ENCODE assay signal across 27 cellular contexts in the genomic region with DNA sequence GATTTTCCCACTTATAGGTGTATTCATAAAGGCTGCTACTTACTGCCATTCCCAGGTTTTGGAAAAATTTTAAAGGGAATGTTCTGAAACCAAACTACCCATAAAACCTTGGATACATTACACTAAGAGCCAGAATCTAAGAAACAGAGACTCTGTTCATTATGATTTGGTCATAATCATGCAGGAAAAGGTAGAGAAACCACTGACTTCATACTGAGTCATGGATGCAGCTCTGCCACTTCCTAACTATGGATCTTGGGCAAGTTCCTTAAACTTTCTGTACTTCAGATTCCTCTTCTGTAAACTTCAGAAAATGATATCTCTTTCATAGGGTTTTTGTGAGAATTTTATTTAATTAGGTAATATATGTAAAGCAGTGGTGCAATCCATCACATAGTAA.
A peak's percentile ranks its signal among the peaks of the same experiment; 100 is the strongest.
DNase-seq lines count a peak whose midpoint lies in the region; ATAC-seq, FAIRE-seq and TF ChIP-seq lines count a peak whose summit lies in the region.
"Had no signal": no experiment of that assay in that cellular context is flagged by ENCODE, and none has a peak within 500 bp of the region (broad histone marks: within the 10 kb centered on the region; RNA-seq: fewer than 3 reads in every experiment).

No MANE protein-coding gene starts in this region.

- no peak overlapping the region for H3K4me3 ChIP-seq in epithelial cell of esophagus (ENCODE audit: low read length)
- H3K4me3 ChIP-seq: gastroesophageal sphincter, GM23338, lung, neural progenitor cell, suprapubic skin, vagina had no signal

- ATAC-seq in GM19455 (IDR thresholded peaks at IDR 0.05; ENCODE audit: unreplicated experiment) (no peak), HG02840 (IDR thresholded peaks at IDR 0.05; ENCODE audit: low FRiP score, unreplicated experiment) (no peak)
- ATAC-seq: gastroesophageal sphincter; GM23338; stimulated activated effector memory CD8-positive, alpha-beta T cell treated with anti-CD3 and anti-CD28 coated beads, Interleukin-12 subunit alpha, Interleukin-12 subunit beta, amount 100 ng/mL, for 72 hours; T-cell had no signal

- no peak for FAIRE-seq in urothelium cell line (lab: Jason Lieb, UNC)
- FAIRE-seq: GM12891 had no signal

- TF ChIP-seq CTCF in epithelial cell of esophagus (IDR thresholded peaks at IDR 0.05; ENCODE audit: insufficient read depth, low read depth, low read length, missing control alignments), result no peak

- peak; percentile 53 for DNase-seq in HPDE6-E6E7 (ENCODE audit: extremely low spot score)
- DNase-seq in NOMO-1 treated with dmso at 0.1 percent for 144 hours (lab: John Stamatoyannopoulos, UW; ENCODE audit: unreplicated experiment), result peak; percentile 27
- peak; percentile 83 for DNase-seq in epithelial cell of esophagus (ENCODE audit: low read depth)
- DNase-seq in urothelium cell line (ENCODE audit: low spot score), result peak; percentile 25
- no peak for DNase-seq in stimulated activated CD4-positive, alpha-beta T cell treated with anti-CD3 and anti-CD28 coated beads, Interleukin-4, amount 100 ng/mL, for 4 hours
- DNase-seq: activated CD4-positive, alpha-beta T cell treated with anti-CD3 and anti-CD28 coated beads for 48 hours; activated naive CD8-positive, alpha-beta T cell treated with anti-CD3 and anti-CD28 coated beads for 36 hours; CD4-positive, alpha-beta memory T cell; DMS53; hypothalamus; islet precursor cell; NCI-H1694 treated with DMSO at 0.1 percent for 48 hours; NCI-H2171 treated with DMSO at 0.1 percent for 48 hours; NCI-H69; OCI-M1; SIG-M5; T-cell had no signal

Comparison
In these comparisons a context has a peak if more than half of its experiments do, and no peak if none do; other contexts are left out.
1. DNase-seq: peak in HPDE6-E6E7 (single experiment), NOMO-1 treated with dmso at 0.1 percent for 144 hours (single experiment), epithelial cell of esophagus (single experiment) and urothelium cell line (single experiment); none in stimulated activated CD4-positive, alpha-beta T cell treated with anti-CD3 and anti-CD28 coated beads, Interleukin-4, amount 100 ng/mL, for 4 hours (0 of 2).